24 cellular contexts compared by ENCODE assay signal in genomic region chr3:13115991-13116390, GRCh38.
"Had no signal": no experiment of that assay in that cellular context is flagged by ENCODE, and none has a peak within 500 bp of the region (broad histone marks: within the 10 kb centered on the region; RNA-seq: fewer than 3 reads in every experiment).

No MANE protein-coding gene starts in this region.

- H3K36me3 Mint-ChIP-seq: activated naive CD8-positive, alpha-beta T cell treated with anti-CD3 and anti-CD28 coated beads, Interleukin-2, amount 10 ng/mL, durations not matched to agents 7 days and 5 days; brain; mesothelial cell of epicardium; neural progenitor cell; T-cell had no signal

- H3K27ac ChIP-seq: esophagus squamous epithelium, neural progenitor cell, parathyroid adenoma, transverse colon had no signal

- ATAC-seq: activated CD4-positive, alpha-beta T cell treated with anti-CD3 and anti-CD28 coated beads for 36 hours; stimulated activated naive CD8-positive, alpha-beta T cell treated with anti-CD3 and anti-CD28 coated beads, Interleukin-15, Interleukin-2, amounts not matched to agents 100 U/mL and 50 U/mL, for 24 hours; T-cell had no signal

- H3K27me3 Mint-ChIP-seq: activated CD4-positive, alpha-beta T cell treated with anti-CD3 and anti-CD28 coated beads for 36 hours; activated naive CD8-positive, alpha-beta T cell treated with anti-CD3 and anti-CD28 coated beads, Interleukin-2, amount 10 ng/mL, durations not matched to agents 7 days and 5 days had no signal

- H3K9me3 Mint-ChIP-seq: activated CD4-positive, alpha-beta memory T cell treated with anti-CD3 and anti-CD28 coated beads, Interleukin-2, amount 10 ng/mL, durations not matched to agents 7 days and 5 days; activated naive CD8-positive, alpha-beta T cell treated with anti-CD3 and anti-CD28 coated beads, Interleukin-2, amount 10 ng/mL, durations not matched to agents 7 days and 5 days; mesothelial cell of epicardium; neural progenitor cell; T-cell had no signal

- DNase-seq: activated CD4-positive, alpha-beta memory T cell treated with anti-CD3 and anti-CD28 coated beads, Interleukin-2, amount 10 ng/mL, durations not matched to agents 7 days and 5 days; activated CD4-positive, alpha-beta T cell treated with anti-CD3 and anti-CD28 coated beads for 36 hours; activated gamma-delta T cell treated with Interleukin-2 at 50 U/mL for 16 hours; activated T-cell treated with anti-CD3 and anti-CD28 coated beads, Interleukin-2, amount 50 U/mL, for 48 hours; central memory CD4-positive, alpha-beta T cell; cortex of kidney; effector CD4-positive, alpha-beta T cell; esophagus squamous epithelium; hippocampal formation; kidney glomerular epithelial cell; retina; SK-N-SH; small intestine; stimulated activated CD4-positive, alpha-beta T cell treated with anti-CD3 and anti-CD28 coated beads, Interleukin-4, amount 100 ng/mL, for 4 hours; stimulated activated CD8-positive, alpha-beta memory T cell treated with anti-CD3 and anti-CD28 coated beads, Interleukin-4, amount 100 ng/mL, for 48 hours; stimulated activated naive CD8-positive, alpha-beta T cell treated with anti-CD3 and anti-CD28 coated beads, Interleukin-15, Interleukin-2, amounts not matched to agents 100 U/mL and 50 U/mL, for 24 hours; T-cell; T-helper 9 cell; transverse colon had no signal

- H3K4me1 Mint-ChIP-seq: activated CD4-positive, alpha-beta memory T cell treated with anti-CD3 and anti-CD28 coated beads, Interleukin-2, amount 10 ng/mL, durations not matched to agents 7 days and 5 days had no signal

- H3K4me3 Mint-ChIP-seq: activated CD4-positive, alpha-beta memory T cell treated with anti-CD3 and anti-CD28 coated beads, Interleukin-2, amount 10 ng/mL, durations not matched to agents 7 days and 5 days; activated CD4-positive, alpha-beta T cell treated with anti-CD3 and anti-CD28 coated beads for 36 hours; activated naive CD8-positive, alpha-beta T cell treated with anti-CD3 and anti-CD28 coated beads, Interleukin-2, amount 10 ng/mL, durations not matched to agents 7 days and 5 days; brain; mesothelial cell of epicardium; neural progenitor cell; T-cell had no signal

- H3K27ac Mint-ChIP-seq: activated CD4-positive, alpha-beta memory T cell treated with anti-CD3 and anti-CD28 coated beads, Interleukin-2, amount 10 ng/mL, durations not matched to agents 7 days and 5 days; activated CD4-positive, alpha-beta T cell treated with anti-CD3 and anti-CD28 coated beads for 36 hours; activated naive CD8-positive, alpha-beta T cell treated with anti-CD3 and anti-CD28 coated beads, Interleukin-2, amount 10 ng/mL, durations not matched to agents 7 days and 5 days; brain; mesothelial cell of epicardium; T-cell had no signal
